In the genomic region with DNA sequence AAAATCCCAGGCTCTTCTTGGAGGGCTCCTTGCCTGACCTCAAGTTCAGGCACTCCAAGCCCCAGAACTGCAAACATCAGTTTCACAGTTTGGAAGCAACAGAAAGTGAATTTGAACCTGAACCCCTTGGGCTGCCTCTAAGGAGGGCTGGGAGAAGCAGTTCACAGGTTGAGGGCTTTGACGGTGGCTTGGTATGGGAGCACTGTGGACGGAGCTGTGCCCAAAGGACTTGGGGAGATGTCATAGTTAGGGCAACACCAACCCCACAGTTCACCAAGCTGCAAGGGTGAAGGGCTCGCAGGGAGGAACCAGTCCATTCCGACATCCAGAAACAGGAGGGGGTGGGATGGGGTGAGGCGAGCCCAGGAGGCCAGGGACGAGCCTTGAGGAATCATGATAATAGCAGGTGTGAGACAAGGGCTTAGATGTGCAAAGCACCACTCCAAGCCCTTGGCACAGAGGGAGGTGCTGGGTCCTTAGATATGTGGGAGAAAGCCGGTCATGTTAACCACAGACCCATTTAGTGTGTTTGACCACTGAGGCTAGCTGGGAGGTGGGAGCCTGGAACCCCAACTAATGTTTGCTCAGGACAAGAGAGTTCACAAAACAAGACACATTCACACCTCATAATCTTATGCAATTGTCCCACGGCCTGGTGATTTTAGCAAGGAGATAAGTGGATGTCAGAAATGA, we compare ENCODE assay signal across 1 cellular context.
TF ChIP-seq lines count a peak whose summit lies in the region.

No MANE protein-coding gene starts in this region.

TF ChIP-seq in HepG2, 621 proteins besides CTCF, POLR2A, EP300 and RAD21 (continued from another document and continues in another):
- TF ChIP-seq ZNF430 (CRISPR knock-in tag; IDR thresholded peaks at IDR 0.05) (no peak), ZNF10 (CRISPR knock-in tag; IDR thresholded peaks at IDR 0.05; ENCODE audit: borderline replicate concordance, low read depth) (no peak), ZMYM3 (CRISPR knock-in tag; IDR thresholded peaks at IDR 0.05) (peak; percentile 69), PCBP2 (optimal IDR thresholded peaks at IDR 0.05; ENCODE audit: low read depth, low read length, poor library complexity, severe bottlenecking) (peak; percentile 73), FOXK1 (CRISPR knock-in tag; IDR thresholded peaks at IDR 0.05; ENCODE audit: borderline replicate concordance, low read depth) (no peak), ZNF326 (CRISPR knock-in tag; IDR thresholded peaks at IDR 0.05; ENCODE audit: borderline replicate concordance) (peak; percentile 61; the same call in 1 of the 2 replicates), ZNF256 (CRISPR knock-in tag; conservative IDR thresholded peaks at IDR 0.05) (no peak), ZNF670 (CRISPR knock-in tag; IDR thresholded peaks at IDR 0.05; ENCODE audit: borderline replicate concordance) (no peak), SMARCC2 (IDR thresholded peaks at IDR 0.05) (no peak), SSRP1 (CRISPR knock-in tag; IDR thresholded peaks at IDR 0.05) (peak; percentile 65), MYC (CRISPR knock-in tag; IDR thresholded peaks at IDR 0.05; ENCODE audit: borderline replicate concordance) (no peak), FOXO1 (CRISPR knock-in tag; IDR thresholded peaks at IDR 0.05) (no peak), PHF21A (CRISPR knock-in tag; IDR thresholded peaks at IDR 0.05) (no peak), ZNF839 (CRISPR knock-in tag; IDR thresholded peaks at IDR 0.05; ENCODE audit: borderline replicate concordance) (no peak), ZSCAN20 (CRISPR knock-in tag; IDR thresholded peaks at IDR 0.05; ENCODE audit: borderline replicate concordance) (no peak), FOXC1 (CRISPR knock-in tag; IDR thresholded peaks at IDR 0.05; ENCODE audit: borderline replicate concordance) (no peak)
- TF ChIP-seq, protein P1, sequence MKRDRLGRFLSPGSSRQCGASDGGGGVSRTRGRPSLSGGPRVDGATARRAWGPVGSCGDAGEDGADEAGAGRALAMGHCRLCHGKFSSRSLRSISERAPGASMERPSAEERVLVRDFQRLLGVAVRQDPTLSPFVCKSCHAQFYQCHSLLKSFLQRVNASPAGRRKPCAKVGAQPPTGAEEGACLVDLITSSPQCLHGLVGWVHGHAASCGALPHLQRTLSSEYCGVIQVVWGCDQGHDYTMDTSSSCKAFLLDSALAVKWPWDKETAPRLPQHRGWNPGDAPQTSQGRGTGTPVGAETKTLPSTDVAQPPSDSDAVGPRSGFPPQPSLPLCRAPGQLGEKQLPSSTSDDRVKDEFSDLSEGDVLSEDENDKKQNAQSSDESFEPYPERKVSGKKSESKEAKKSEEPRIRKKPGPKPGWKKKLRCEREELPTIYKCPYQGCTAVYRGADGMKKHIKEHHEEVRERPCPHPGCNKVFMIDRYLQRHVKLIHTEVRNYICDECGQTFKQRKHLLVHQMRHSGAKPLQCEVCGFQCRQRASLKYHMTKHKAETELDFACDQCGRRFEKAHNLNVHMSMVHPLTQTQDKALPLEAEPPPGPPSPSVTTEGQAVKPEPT (CRISPR knock-in tag; IDR thresholded peaks at IDR 0.05; ENCODE audit: low read depth): no peak
- TF ChIP-seq, protein P2, sequence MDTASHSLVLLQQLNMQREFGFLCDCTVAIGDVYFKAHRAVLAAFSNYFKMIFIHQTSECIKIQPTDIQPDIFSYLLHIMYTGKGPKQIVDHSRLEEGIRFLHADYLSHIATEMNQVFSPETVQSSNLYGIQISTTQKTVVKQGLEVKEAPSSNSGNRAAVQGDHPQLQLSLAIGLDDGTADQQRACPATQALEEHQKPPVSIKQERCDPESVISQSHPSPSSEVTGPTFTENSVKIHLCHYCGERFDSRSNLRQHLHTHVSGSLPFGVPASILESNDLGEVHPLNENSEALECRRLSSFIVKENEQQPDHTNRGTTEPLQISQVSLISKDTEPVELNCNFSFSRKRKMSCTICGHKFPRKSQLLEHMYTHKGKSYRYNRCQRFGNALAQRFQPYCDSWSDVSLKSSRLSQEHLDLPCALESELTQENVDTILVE (CRISPR knock-in tag; IDR thresholded peaks at IDR 0.05): no peak
- TF ChIP-seq, protein P3, sequence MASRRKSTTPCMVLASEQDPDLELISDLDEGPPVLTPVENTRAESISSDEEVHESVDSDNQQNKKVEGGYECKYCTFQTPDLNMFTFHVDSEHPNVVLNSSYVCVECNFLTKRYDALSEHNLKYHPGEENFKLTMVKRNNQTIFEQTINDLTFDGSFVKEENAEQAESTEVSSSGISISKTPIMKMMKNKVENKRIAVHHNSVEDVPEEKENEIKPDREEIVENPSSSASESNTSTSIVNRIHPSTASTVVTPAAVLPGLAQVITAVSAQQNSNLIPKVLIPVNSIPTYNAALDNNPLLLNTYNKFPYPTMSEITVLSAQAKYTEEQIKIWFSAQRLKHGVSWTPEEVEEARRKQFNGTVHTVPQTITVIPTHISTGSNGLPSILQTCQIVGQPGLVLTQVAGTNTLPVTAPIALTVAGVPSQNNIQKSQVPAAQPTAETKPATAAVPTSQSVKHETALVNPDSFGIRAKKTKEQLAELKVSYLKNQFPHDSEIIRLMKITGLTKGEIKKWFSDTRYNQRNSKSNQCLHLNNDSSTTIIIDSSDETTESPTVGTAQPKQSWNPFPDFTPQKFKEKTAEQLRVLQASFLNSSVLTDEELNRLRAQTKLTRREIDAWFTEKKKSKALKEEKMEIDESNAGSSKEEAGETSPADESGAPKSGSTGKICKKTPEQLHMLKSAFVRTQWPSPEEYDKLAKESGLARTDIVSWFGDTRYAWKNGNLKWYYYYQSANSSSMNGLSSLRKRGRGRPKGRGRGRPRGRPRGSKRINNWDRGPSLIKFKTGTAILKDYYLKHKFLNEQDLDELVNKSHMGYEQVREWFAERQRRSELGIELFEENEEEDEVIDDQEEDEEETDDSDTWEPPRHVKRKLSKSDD (CRISPR knock-in tag; IDR thresholded peaks at IDR 0.05; ENCODE audit: low read depth): no peak
- TF ChIP-seq, protein P4, sequence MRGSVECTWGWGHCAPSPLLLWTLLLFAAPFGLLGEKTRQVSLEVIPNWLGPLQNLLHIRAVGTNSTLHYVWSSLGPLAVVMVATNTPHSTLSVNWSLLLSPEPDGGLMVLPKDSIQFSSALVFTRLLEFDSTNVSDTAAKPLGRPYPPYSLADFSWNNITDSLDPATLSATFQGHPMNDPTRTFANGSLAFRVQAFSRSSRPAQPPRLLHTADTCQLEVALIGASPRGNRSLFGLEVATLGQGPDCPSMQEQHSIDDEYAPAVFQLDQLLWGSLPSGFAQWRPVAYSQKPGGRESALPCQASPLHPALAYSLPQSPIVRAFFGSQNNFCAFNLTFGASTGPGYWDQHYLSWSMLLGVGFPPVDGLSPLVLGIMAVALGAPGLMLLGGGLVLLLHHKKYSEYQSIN (CRISPR knock-in tag; IDR thresholded peaks at IDR 0.05; ENCODE audit: borderline replicate concordance): no peak
- TF ChIP-seq, protein P5, sequence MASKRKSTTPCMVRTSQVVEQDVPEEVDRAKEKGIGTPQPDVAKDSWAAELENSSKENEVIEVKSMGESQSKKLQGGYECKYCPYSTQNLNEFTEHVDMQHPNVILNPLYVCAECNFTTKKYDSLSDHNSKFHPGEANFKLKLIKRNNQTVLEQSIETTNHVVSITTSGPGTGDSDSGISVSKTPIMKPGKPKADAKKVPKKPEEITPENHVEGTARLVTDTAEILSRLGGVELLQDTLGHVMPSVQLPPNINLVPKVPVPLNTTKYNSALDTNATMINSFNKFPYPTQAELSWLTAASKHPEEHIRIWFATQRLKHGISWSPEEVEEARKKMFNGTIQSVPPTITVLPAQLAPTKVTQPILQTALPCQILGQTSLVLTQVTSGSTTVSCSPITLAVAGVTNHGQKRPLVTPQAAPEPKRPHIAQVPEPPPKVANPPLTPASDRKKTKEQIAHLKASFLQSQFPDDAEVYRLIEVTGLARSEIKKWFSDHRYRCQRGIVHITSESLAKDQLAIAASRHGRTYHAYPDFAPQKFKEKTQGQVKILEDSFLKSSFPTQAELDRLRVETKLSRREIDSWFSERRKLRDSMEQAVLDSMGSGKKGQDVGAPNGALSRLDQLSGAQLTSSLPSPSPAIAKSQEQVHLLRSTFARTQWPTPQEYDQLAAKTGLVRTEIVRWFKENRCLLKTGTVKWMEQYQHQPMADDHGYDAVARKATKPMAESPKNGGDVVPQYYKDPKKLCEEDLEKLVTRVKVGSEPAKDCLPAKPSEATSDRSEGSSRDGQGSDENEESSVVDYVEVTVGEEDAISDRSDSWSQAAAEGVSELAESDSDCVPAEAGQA (IDR thresholded peaks at IDR 0.05; ENCODE audit: low read depth): no peak
- TF ChIP-seq, protein P5 (CRISPR knock-in tag; IDR thresholded peaks at IDR 0.05; ENCODE audit: borderline replicate concordance): no peak
- TF ChIP-seq, protein P6, sequence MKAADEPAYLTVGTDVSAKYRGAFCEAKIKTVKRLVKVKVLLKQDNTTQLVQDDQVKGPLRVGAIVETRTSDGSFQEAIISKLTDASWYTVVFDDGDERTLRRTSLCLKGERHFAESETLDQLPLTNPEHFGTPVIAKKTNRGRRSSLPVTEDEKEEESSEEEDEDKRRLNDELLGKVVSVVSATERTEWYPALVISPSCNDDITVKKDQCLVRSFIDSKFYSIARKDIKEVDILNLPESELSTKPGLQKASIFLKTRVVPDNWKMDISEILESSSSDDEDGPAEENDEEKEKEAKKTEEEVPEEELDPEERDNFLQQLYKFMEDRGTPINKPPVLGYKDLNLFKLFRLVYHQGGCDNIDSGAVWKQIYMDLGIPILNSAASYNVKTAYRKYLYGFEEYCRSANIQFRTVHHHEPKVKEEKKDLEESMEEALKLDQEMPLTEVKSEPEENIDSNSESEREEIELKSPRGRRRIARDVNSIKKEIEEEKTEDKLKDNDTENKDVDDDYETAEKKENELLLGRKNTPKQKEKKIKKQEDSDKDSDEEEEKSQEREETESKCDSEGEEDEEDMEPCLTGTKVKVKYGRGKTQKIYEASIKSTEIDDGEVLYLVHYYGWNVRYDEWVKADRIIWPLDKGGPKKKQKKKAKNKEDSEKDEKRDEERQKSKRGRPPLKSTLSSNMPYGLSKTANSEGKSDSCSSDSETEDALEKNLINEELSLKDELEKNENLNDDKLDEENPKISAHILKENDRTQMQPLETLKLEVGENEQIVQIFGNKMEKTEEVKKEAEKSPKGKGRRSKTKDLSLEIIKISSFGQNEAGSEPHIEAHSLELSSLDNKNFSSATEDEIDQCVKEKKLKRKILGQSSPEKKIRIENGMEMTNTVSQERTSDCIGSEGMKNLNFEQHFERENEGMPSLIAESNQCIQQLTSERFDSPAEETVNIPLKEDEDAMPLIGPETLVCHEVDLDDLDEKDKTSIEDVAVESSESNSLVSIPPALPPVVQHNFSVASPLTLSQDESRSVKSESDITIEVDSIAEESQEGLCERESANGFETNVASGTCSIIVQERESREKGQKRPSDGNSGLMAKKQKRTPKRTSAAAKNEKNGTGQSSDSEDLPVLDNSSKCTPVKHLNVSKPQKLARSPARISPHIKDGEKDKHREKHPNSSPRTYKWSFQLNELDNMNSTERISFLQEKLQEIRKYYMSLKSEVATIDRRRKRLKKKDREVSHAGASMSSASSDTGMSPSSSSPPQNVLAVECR (CRISPR knock-in tag; IDR thresholded peaks at IDR 0.05; ENCODE audit: borderline replicate concordance): no peak; the same call in 1 of the 2 replicates
- TF ChIP-seq, protein P7, sequence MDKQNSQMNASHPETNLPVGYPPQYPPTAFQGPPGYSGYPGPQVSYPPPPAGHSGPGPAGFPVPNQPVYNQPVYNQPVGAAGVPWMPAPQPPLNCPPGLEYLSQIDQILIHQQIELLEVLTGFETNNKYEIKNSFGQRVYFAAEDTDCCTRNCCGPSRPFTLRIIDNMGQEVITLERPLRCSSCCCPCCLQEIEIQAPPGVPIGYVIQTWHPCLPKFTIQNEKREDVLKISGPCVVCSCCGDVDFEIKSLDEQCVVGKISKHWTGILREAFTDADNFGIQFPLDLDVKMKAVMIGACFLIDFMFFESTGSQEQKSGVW (CRISPR knock-in tag; IDR thresholded peaks at IDR 0.05; ENCODE audit: borderline replicate concordance): no peak
- TF ChIP-seq, protein P8, sequence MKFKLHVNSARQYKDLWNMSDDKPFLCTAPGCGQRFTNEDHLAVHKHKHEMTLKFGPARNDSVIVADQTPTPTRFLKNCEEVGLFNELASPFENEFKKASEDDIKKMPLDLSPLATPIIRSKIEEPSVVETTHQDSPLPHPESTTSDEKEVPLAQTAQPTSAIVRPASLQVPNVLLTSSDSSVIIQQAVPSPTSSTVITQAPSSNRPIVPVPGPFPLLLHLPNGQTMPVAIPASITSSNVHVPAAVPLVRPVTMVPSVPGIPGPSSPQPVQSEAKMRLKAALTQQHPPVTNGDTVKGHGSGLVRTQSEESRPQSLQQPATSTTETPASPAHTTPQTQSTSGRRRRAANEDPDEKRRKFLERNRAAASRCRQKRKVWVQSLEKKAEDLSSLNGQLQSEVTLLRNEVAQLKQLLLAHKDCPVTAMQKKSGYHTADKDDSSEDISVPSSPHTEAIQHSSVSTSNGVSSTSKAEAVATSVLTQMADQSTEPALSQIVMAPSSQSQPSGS (CRISPR knock-in tag; IDR thresholded peaks at IDR 0.05): 0 out of 2 replicates have a peak, but pooled peaks have one; percentile 39
